31 cellular contexts compared by ENCODE assay signal in the genomic region with DNA sequence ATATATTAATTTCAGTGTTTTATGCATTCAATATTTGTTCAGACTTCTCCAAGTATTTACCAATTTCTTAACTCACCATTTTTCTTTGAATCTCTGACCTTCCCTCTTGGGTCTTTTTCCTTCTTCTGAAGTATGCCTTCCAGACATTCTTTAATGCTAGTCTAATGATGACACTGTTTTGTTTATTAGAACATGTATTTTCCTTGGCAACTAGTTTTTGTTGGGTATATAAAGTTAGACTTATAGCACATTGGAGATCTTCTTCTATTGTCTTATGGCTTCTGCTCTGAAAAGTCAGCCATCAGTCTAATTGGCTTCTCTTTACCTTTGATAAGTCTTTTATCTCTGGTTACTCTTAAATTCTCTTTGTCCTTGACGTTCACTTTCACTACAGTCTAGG.
"Had no signal": no experiment of that assay in that cellular context is flagged by ENCODE, and none has a peak within 500 bp of the region (broad histone marks: within the 10 kb centered on the region; RNA-seq: fewer than 3 reads in every experiment).

No MANE protein-coding gene starts in this region.

- H3K4me3 ChIP-seq: esophagus squamous epithelium, gastrocnemius medialis, hepatocyte, pancreas, prostate gland, smooth muscle cell, transverse colon had no signal

- H2AFZ ChIP-seq: hepatocyte had no signal

- ATAC-seq: activated naive CD8-positive, alpha-beta T cell treated with anti-CD3 and anti-CD28 coated beads, Interleukin-2, amount 50 U/mL, for 24 hours; gastrocnemius medialis; left colon; pancreas; sciatic nerve had no signal

- H3K27ac ChIP-seq: esophagus squamous epithelium, gastrocnemius medialis, hepatocyte, neutrophil, pancreas, prostate gland, transverse colon, VCaP had no signal

- H3K4me1 ChIP-seq: esophagus squamous epithelium, gastrocnemius medialis, pancreas, prostate gland, transverse colon had no signal

- H3K27me3 ChIP-seq: esophagus squamous epithelium, gastrocnemius medialis, hepatocyte, neutrophil, pancreas, transverse colon had no signal

- H3K9me3 ChIP-seq: esophagus squamous epithelium, gastrocnemius medialis, neutrophil, pancreas, prostate gland, transverse colon had no signal

- DNase-seq: activated CD4-positive, alpha-beta T cell treated with anti-CD3 and anti-CD28 coated beads for 48 hours; activated CD4-positive, alpha-beta T cell treated with anti-CD3 and anti-CD28 coated beads, Interleukin-2, amount 50 U/mL, for 48 hours; activated CD8-positive, alpha-beta memory T cell treated with anti-CD3 and anti-CD28 coated beads, Interleukin-2, amount 50 U/mL, for 48 hours; activated gamma-delta T cell treated with Interleukin-2 at 50 U/mL for 16 hours; activated naive CD8-positive, alpha-beta T cell treated with anti-CD3 and anti-CD28 coated beads, Interleukin-2, amount 50 U/mL, for 24 hours; activated T-cell treated with anti-CD3 and anti-CD28 coated beads, Interleukin-2, amount 50 U/mL, for 24 hours; anterior cingulate cortex; central memory CD4-positive, alpha-beta T cell; dermis blood vessel endothelial cell; effector CD4-positive, alpha-beta T cell; esophagus squamous epithelium; gastrocnemius medialis; glutamatergic neuron; left colon; mammary epithelial cell; naive B cell; nephron progenitor cell; pancreas; retina; stimulated activated CD4-positive, alpha-beta T cell treated with anti-CD3 and anti-CD28 coated beads, Interleukin-15, amount 100 ng/mL, for 24 hours; stimulated activated CD4-positive, alpha-beta T cell treated with anti-CD3 and anti-CD28 coated beads, Interleukin-2, amount 100 ng/mL, for 24 hours; stimulated activated naive CD4-positive, alpha-beta T cell; SW 1271; T-helper 9 cell; transverse colon had no signal

- H3K36me3 ChIP-seq: esophagus squamous epithelium, gastrocnemius medialis, neutrophil, pancreas, prostate gland, transverse colon had no signal

- H3K4me2 ChIP-seq: hepatocyte, smooth muscle cell had no signal
